8 cellular contexts compared by ENCODE assay signal in the genomic region with DNA sequence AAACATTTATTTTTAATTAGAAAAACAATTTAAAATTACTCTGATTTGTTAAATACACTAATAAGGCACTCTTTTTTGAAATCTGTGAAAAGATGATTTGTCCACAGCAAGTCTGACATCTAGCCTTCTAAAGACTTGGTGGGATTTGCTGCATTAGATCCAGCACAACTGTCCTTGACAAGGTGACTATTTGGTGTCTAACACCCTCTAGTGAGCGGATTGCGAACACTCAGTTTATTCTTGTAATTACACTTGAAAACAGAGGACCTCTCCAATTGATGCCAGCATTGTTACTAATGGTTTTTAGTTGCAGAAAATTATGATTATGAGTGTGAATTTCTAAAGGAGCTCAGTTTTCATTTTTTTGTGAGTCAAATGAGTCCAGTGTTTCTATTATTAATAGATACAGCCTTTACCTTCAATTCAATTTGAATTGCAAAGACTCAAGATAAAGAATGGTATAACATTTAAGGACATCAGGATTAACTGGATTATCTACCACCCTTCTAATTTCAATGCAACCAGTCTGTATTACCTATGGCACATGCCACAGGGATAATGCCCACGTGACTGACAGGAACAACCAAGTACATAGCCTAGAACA. TPM values are rescaled to one million over a fixed set of nuclear protein-coding genes. Genes with fewer than 3 reads are reported as not detected.
A peak's percentile ranks its signal among the peaks of the same experiment; 100 is the strongest.
DNase-seq lines count a peak whose midpoint lies in the region; ATAC-seq and TF ChIP-seq lines count a peak whose summit lies in the region.

No MANE protein-coding gene starts in this region.

- peak; percentile 54 for DNase-seq in Caki2 (ENCODE audit: low read depth)
- DNase-seq in NCI-H2171 treated with DMSO at 0.1 percent for 48 hours (lab: John Stamatoyannopoulos, UW): peak; percentile 28
- DNase-seq in WTC11 (ENCODE audit: low spot score): peak; percentile 27
- DNase-seq in left ventricle myocardium inferior: no peak
- no peak for DNase-seq in sigmoid colon
- no peak for DNase-seq in posterior vena cava (ENCODE audit: low spot score)

- no peaks in the 10 kb centered on the region for H3K4me1 ChIP-seq in left ventricle myocardium inferior
- H3K4me1 ChIP-seq in sigmoid colon: no peaks in the 10 kb centered on the region

- no peaks in the 10 kb centered on the region for H3K36me3 Mint-ChIP-seq in WTC11

- 17 to 23% methylated on average over 3 of the region's 3 CpGs for WGBS in sigmoid colon, 2 donors

- no peak overlapping the region for H3K4me3 Mint-ChIP-seq in WTC11

- H3K27me3 ChIP-seq in left ventricle myocardium inferior (ENCODE audit: low read depth): no peaks in the 10 kb centered on the region
- no peaks in the 10 kb centered on the region for H3K27me3 ChIP-seq in sigmoid colon

- no peak overlapping the region for H3K27ac Mint-ChIP-seq in WTC11

- no peak for TF ChIP-seq POLR2A in sigmoid colon (IDR thresholded peaks at IDR 0.05)

- H3K36me3 ChIP-seq in left ventricle myocardium inferior (no peaks in the 10 kb centered on the region), sigmoid colon (no peaks in the 10 kb centered on the region)

- H3K27me3 Mint-ChIP-seq in WTC11 (ENCODE audit: low read depth): no peaks in the 10 kb centered on the region

- no peak for TF ChIP-seq EP300 in sigmoid colon (IDR thresholded peaks at IDR 0.05)

- peaks cover 30% of the 10 kb centered on the region for H3K4me1 Mint-ChIP-seq in WTC11

- peaks cover 8% of the 10 kb centered on the region for H3K9me3 Mint-ChIP-seq in WTC11

- in situ Hi-C loops in Caki2 (cut with HindIII; ENCODE audit: low pct_unique_long_range_greater_than_20kb, low sequenced_read_pairs): no loop called here

- H3K9me3 ChIP-seq in left ventricle myocardium inferior (replicated peaks): no peaks in the 10 kb centered on the region
- H3K9me3 ChIP-seq in sigmoid colon: no peaks in the 10 kb centered on the region

- intact Hi-C loops in left ventricle myocardium inferior (cut with micrococcal nuclease) (no loop called here), sigmoid colon (cut with DNase I) (loop anchor here (10.0 kb wide), 2 partner anchors 558 to 988 kb away; no protein-coding TSS in a partner anchor), posterior vena cava (cut with DNase I) (loop anchor here (10.0 kb wide), 1 partner anchor 558 kb away; no protein-coding TSS in a partner anchor)

- no peak overlapping the region for H3K27ac ChIP-seq in left ventricle myocardium inferior (replicated peaks)
- H3K27ac ChIP-seq in sigmoid colon: no peak overlapping the region

- CTCF ChIA-PET in WTC11 (lab: Charles Lee): interaction anchor here (0.9 to 2.5 kb wide), 4 partner anchors 11 to 419 kb away, joined by 4 to 9 read pairs (median 6); no protein-coding TSS in a partner anchor

- TF ChIP-seq CTCF in WTC11 (IDR thresholded peaks at IDR 0.05) (peak; percentile 49), left ventricle myocardium inferior (IDR thresholded peaks at IDR 0.05; ENCODE audit: borderline replicate concordance) (peak; percentile 80), sigmoid colon (IDR thresholded peaks at IDR 0.05) (peak in 3 of 4 experiments; percentile 31 to 56 (median 46))

- ATAC-seq in GM18909 (IDR thresholded peaks at IDR 0.05; ENCODE audit: poor library complexity, unreplicated experiment): peak; percentile 80
- peak; percentile 84 for ATAC-seq in HG03175 (IDR thresholded peaks at IDR 0.05; ENCODE audit: unreplicated experiment)
- peak; percentile 78 for ATAC-seq in WTC11

- H3K4me3 ChIP-seq in left ventricle myocardium inferior (no peak overlapping the region), sigmoid colon (no peak overlapping the region)

- POLR2A ChIA-PET in WTC11 (lab: Charles Lee): no interaction called here

TF ChIP-seq in WTC11, 78 proteins besides CTCF, POLR2A, EP300 and RAD21:
- TF ChIP-seq USF2 (CRISPR knock-in tag; IDR thresholded peaks at IDR 0.05): no peak
- no peak for TF ChIP-seq ZNF423 (CRISPR knock-in tag; IDR thresholded peaks at IDR 0.05)
- TF ChIP-seq, protein P1, sequence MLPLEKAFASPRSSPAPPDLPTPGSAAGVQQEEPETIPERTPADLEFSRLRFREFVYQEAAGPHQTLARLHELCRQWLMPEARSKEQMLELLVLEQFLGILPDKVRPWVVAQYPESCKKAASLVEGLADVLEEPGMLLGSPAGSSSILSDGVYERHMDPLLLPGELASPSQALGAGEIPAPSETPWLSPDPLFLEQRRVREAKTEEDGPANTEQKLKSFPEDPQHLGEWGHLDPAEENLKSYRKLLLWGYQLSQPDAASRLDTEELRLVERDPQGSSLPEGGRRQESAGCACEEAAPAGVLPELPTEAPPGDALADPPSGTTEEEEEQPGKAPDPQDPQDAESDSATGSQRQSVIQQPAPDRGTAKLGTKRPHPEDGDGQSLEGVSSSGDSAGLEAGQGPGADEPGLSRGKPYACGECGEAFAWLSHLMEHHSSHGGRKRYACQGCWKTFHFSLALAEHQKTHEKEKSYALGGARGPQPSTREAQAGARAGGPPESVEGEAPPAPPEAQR (CRISPR knock-in tag; IDR thresholded peaks at IDR 0.05): no peak
- no peak for TF ChIP-seq SMAD3 (CRISPR knock-in tag; IDR thresholded peaks at IDR 0.05; ENCODE audit: borderline replicate concordance)
- TF ChIP-seq, protein P2, sequence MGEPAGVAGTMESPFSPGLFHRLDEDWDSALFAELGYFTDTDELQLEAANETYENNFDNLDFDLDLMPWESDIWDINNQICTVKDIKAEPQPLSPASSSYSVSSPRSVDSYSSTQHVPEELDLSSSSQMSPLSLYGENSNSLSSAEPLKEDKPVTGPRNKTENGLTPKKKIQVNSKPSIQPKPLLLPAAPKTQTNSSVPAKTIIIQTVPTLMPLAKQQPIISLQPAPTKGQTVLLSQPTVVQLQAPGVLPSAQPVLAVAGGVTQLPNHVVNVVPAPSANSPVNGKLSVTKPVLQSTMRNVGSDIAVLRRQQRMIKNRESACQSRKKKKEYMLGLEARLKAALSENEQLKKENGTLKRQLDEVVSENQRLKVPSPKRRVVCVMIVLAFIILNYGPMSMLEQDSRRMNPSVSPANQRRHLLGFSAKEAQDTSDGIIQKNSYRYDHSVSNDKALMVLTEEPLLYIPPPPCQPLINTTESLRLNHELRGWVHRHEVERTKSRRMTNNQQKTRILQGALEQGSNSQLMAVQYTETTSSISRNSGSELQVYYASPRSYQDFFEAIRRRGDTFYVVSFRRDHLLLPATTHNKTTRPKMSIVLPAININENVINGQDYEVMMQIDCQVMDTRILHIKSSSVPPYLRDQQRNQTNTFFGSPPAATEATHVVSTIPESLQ (CRISPR knock-in tag; IDR thresholded peaks at IDR 0.05): no peak

RNA-seq across cellular contexts. Expression of gene STRIT1, which starts 29.7 kb away (rescaled TPM):
- not detected in 2 replicates for total RNA-seq in Caki2 (2014; rRNA removed; shearing (Covaris generic); ENCODE audit: low replicate concordance)
- total RNA-seq in WTC11 (2021): 0.33 TPM in 1 of 3 replicates, not detected in the others
- 11.7 TPM for total RNA-seq in left ventricle myocardium inferior
- not detected for total RNA-seq in sigmoid colon
- 1 to 10 TPM in 1 of 3 donors, not detected in 2; 2.4 TPM for polyA plus RNA-seq in sigmoid colon
- total RNA-seq in posterior vena cava: not detected

Comparison
In these comparisons a context has a peak if more than half of its experiments do, and no peak if none do; other contexts are left out.
1. DNase-seq: peak in Caki2 (single experiment), NCI-H2171 treated with DMSO at 0.1 percent for 48 hours (single experiment) and WTC11 (single experiment); none in left ventricle myocardium inferior (single experiment), sigmoid colon (single experiment) and posterior vena cava (single experiment).
2. Peak in every context shown above with its lines, with median percentiles within 50 percentile points of each other: ATAC-seq and CTCF ChIP-seq.